Comparison of ENCODE assay signal across 34 cellular contexts in genomic region chr2:220463876-220464275, GRCh38.
"Had no signal": no experiment of that assay in that cellular context is flagged by ENCODE, and none has a peak within 500 bp of the region (broad histone marks: within the 10 kb centered on the region; RNA-seq: fewer than 3 reads in every experiment).

No MANE protein-coding gene starts in this region.

- H3K27me3 ChIP-seq: MG63 had no signal

- H3K9ac ChIP-seq: KMS-11 had no signal

- H3K9me3 ChIP-seq: MG63 had no signal

- H3K36me3 ChIP-seq: MG63 had no signal

- H3K4me3 ChIP-seq: MG63 had no signal

- DNase-seq: Karpas-422, Kasumi-1, MG63, MM.1S, MV-4-11, NCI-H1048, NCI-H1092, NCI-H1092 treated with DMSO at 0.1 percent for 48 hours, NCI-H1105, NCI-H1105 treated with DMSO at 0.1 percent for 48 hours, NCI-H1417, NCI-H1417 treated with DMSO at 0.1 percent for 48 hours, NCI-H1436, NCI-H1436 treated with DMSO at 0.1 percent for 48 hours, NCI-H146, NCI-H1694, NCI-H1694 treated with DMSO at 0.1 percent for 48 hours, NCI-H187, NCI-H187 treated with DMSO at 0.1 percent for 48 hours, NCI-H1930, NCI-H2029, NCI-H2029 treated with DMSO at 0.1 percent for 48 hours, NCI-H2081, NCI-H2081 treated with DMSO at 0.1 percent for 48 hours, NCI-H2107, NCI-H2171, NCI-H2171 treated with DMSO at 0.1 percent for 48 hours, NCI-H2227 treated with DMSO at 0.1 percent for 48 hours, NCI-H226, NCI-H345, NCI-H446, NCI-H446 treated with DMSO at 0.1 percent for 48 hours, NCI-H510A had no signal

- H3K27ac ChIP-seq: KMS-11 had no signal

- H3K4me2 ChIP-seq: KMS-11 had no signal
